In genomic region chr2:155904720-155905119, GRCh38 we compare ENCODE assay signal across 23 cellular contexts.
"Had no signal": no experiment of that assay in that cellular context is flagged by ENCODE, and none has a peak within 500 bp of the region (broad histone marks: within the 10 kb centered on the region; RNA-seq: fewer than 3 reads in every experiment).

No MANE protein-coding gene starts in this region.

- H3K9me3 ChIP-seq: left lung, lower lobe of right lung, ovary, right atrium auricular region, right lobe of liver, tibial nerve, uterus had no signal

- H3K27me3 ChIP-seq: left lung, ovary, right atrium auricular region, right lobe of liver, tibial nerve, uterus had no signal

- H3K4me2 ChIP-seq: smooth muscle cell had no signal

- ATAC-seq: left colon; left lung; lower lobe of right lung; natural killer cell; right lobe of liver; stimulated activated memory B cell treated with anti-CD40 and anti-IgM and Interleukin-4, amounts not matched to agents 10 μg/mL and 1 μg/mL and 100 μg/mL, for 72 hours; stimulated activated naive CD8-positive, alpha-beta T cell treated with anti-CD3 and anti-CD28 coated beads, Interleukin-15, amount 100 ng/mL, for 72 hours had no signal

- H3K4me1 ChIP-seq: left lung, lower lobe of right lung, right atrium auricular region, right lobe of liver, tibial nerve, uterus had no signal

- H3K27ac ChIP-seq: left lung, lower lobe of right lung, ovary, right atrium auricular region, right lobe of liver, tibial nerve, uterus had no signal

- DNase-seq: immature natural killer cell; kidney; left colon; left lung; lower lobe of right lung; mammary epithelial cell; mesenchymal stem cell; naive B cell; natural killer cell; ovary; right lobe of liver; stimulated activated CD4-positive, alpha-beta T cell treated with anti-CD3 and anti-CD28 coated beads, Interleukin-1b, Interleukin-23, amount 100 ng/mL, for 48 hours; stimulated activated CD4-positive, alpha-beta T cell treated with anti-CD3 and anti-CD28 coated beads, Interleukin-2, amount 100 ng/mL, for 48 hours; stimulated activated CD4-positive, alpha-beta T cell treated with anti-CD3 and anti-CD28 coated beads, Interleukin-4, amount 100 ng/mL, for 4 hours; stimulated activated CD8-positive, alpha-beta memory T cell treated with anti-CD3 and anti-CD28 coated beads, Interleukin-4, amount 100 ng/mL, for 48 hours; stimulated activated naive CD4-positive, alpha-beta T cell treated with Interleukin-2 at 50 U/mL for 16 hours; stimulated activated naive CD8-positive, alpha-beta T cell treated with anti-CD3 and anti-CD28 coated beads, Interleukin-15, amount 100 ng/mL, for 72 hours; substantia nigra; uterus had no signal

- H3K36me3 ChIP-seq: left lung, lower lobe of right lung, ovary, right atrium auricular region, right lobe of liver, tibial nerve, uterus had no signal

- H3K4me3 ChIP-seq: left lung, lower lobe of right lung, ovary, right atrium auricular region, right lobe of liver, smooth muscle cell, tibial nerve, uterus had no signal
